In genomic region chr3:61847784-61848462, GRCh38 we compare ENCODE assay signal across 1 cellular context.
TF ChIP-seq lines count a peak whose summit lies in the region.

No MANE protein-coding gene starts in this region.

TF ChIP-seq in HepG2, 621 proteins besides CTCF, POLR2A, EP300 and RAD21 (continued from another document and continues in another):
- TF ChIP-seq, protein P1, sequence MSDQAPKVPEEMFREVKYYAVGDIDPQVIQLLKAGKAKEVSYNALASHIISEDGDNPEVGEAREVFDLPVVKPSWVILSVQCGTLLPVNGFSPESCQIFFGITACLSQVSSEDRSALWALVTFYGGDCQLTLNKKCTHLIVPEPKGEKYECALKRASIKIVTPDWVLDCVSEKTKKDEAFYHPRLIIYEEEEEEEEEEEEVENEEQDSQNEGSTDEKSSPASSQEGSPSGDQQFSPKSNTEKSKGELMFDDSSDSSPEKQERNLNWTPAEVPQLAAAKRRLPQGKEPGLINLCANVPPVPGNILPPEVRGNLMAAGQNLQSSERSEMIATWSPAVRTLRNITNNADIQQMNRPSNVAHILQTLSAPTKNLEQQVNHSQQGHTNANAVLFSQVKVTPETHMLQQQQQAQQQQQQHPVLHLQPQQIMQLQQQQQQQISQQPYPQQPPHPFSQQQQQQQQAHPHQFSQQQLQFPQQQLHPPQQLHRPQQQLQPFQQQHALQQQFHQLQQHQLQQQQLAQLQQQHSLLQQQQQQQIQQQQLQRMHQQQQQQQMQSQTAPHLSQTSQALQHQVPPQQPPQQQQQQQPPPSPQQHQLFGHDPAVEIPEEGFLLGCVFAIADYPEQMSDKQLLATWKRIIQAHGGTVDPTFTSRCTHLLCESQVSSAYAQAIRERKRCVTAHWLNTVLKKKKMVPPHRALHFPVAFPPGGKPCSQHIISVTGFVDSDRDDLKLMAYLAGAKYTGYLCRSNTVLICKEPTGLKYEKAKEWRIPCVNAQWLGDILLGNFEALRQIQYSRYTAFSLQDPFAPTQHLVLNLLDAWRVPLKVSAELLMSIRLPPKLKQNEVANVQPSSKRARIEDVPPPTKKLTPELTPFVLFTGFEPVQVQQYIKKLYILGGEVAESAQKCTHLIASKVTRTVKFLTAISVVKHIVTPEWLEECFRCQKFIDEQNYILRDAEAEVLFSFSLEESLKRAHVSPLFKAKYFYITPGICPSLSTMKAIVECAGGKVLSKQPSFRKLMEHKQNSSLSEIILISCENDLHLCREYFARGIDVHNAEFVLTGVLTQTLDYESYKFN (CRISPR knock-in tag; conservative IDR thresholded peaks at IDR 0.05): peak; percentile 53
- TF ChIP-seq ZFX (CRISPR knock-in tag; IDR thresholded peaks at IDR 0.05; ENCODE audit: low read depth) (no peak), RXRB (CRISPR knock-in tag; IDR thresholded peaks at IDR 0.05; ENCODE audit: borderline replicate concordance) (no peak), ZNF44 (CRISPR knock-in tag; IDR thresholded peaks at IDR 0.05) (no peak), HIC2 (CRISPR knock-in tag; IDR thresholded peaks at IDR 0.05; ENCODE audit: low read depth) (no peak), SP5 (CRISPR knock-in tag; IDR thresholded peaks at IDR 0.05; ENCODE audit: borderline replicate concordance, low read depth) (no peak), ZNF629 (CRISPR knock-in tag; conservative IDR thresholded peaks at IDR 0.05) (peak; percentile 52; the same call in 1 of the 2 replicates), ZNF282 (IDR thresholded peaks at IDR 0.05; ENCODE audit: partially characterized antibody) (no peak), GABPA (IDR thresholded peaks at IDR 0.05; ENCODE audit: low read depth, low read length) (no peak), GABPA (CRISPR knock-in tag; IDR thresholded peaks at IDR 0.05; ENCODE audit: low read depth) (no peak), KAT8 (CRISPR knock-in tag; IDR thresholded peaks at IDR 0.05) (no peak), MAX (IDR thresholded peaks at IDR 0.05) (0 out of 2 replicates have a peak, but pooled peaks have one; percentile 31), ZNF572 (CRISPR knock-in tag; IDR thresholded peaks at IDR 0.05) (no peak), ELF3 (CRISPR knock-in tag; IDR thresholded peaks at IDR 0.05) (no peak), ZNF570 (CRISPR knock-in tag; IDR thresholded peaks at IDR 0.05; ENCODE audit: borderline replicate concordance) (no peak), ZNF850 (CRISPR knock-in tag; conservative IDR thresholded peaks at IDR 0.05) (no peak), JDP2 (CRISPR knock-in tag; IDR thresholded peaks at IDR 0.05; ENCODE audit: borderline replicate concordance) (no peak), PHF8 (CRISPR knock-in tag; IDR thresholded peaks at IDR 0.05) (no peak), GATAD2A (CRISPR knock-in tag; IDR thresholded peaks at IDR 0.05) (peak; percentile 56), ZNF263 (CRISPR knock-in tag; IDR thresholded peaks at IDR 0.05) (no peak), NR2F2 (IDR thresholded peaks at IDR 0.05; ENCODE audit: borderline replicate concordance, low read depth) (no peak), NCOR1 (IDR thresholded peaks at IDR 0.05; ENCODE audit: borderline replicate concordance, low read length) (peak; percentile 56; the same call in 1 of the 2 replicates), ZNF292 (CRISPR knock-in tag; IDR thresholded peaks at IDR 0.05; ENCODE audit: borderline replicate concordance, low read depth) (0 out of 2 replicates have a peak, but pooled peaks have one; percentile 36), SPEN (CRISPR knock-in tag; IDR thresholded peaks at IDR 0.05; ENCODE audit: low read depth) (no peak), ZFP62 (CRISPR knock-in tag; IDR thresholded peaks at IDR 0.05) (no peak), BORCS8-MEF2B (CRISPR knock-in tag; IDR thresholded peaks at IDR 0.05) (no peak), ZNF678 (CRISPR knock-in tag; IDR thresholded peaks at IDR 0.05) (no peak), ZZZ3 (CRISPR knock-in tag; IDR thresholded peaks at IDR 0.05; ENCODE audit: borderline replicate concordance) (no peak), ZNF333 (CRISPR knock-in tag; IDR thresholded peaks at IDR 0.05; ENCODE audit: borderline replicate concordance) (no peak), ATF7-NPFF (CRISPR knock-in tag; IDR thresholded peaks at IDR 0.05; ENCODE audit: low read depth) (no peak), XBP1 (CRISPR knock-in tag; IDR thresholded peaks at IDR 0.05) (no peak), ZNF800 (CRISPR knock-in tag; IDR thresholded peaks at IDR 0.05) (no peak), ZNF33A (CRISPR knock-in tag; IDR thresholded peaks at IDR 0.05; ENCODE audit: borderline replicate concordance) (no peak), U2AF1 (optimal IDR thresholded peaks at IDR 0.05; ENCODE audit: low read depth, low read length) (no peak), LCORL (IDR thresholded peaks at IDR 0.05) (no peak), LCORL (CRISPR knock-in tag; IDR thresholded peaks at IDR 0.05) (0 out of 2 replicates have a peak, but pooled peaks have one; percentile 60), CEBPB (IDR thresholded peaks at IDR 0.05; ENCODE audit: borderline replicate concordance, low read depth, low read length) (no peak), JUNB (CRISPR knock-in tag; IDR thresholded peaks at IDR 0.05; ENCODE audit: borderline replicate concordance) (no peak), RFX3 (CRISPR knock-in tag; IDR thresholded peaks at IDR 0.05) (no peak), ZBTB34 (CRISPR knock-in tag; IDR thresholded peaks at IDR 0.05) (no peak), ZSCAN25 (CRISPR knock-in tag; IDR thresholded peaks at IDR 0.05) (no peak), STAT5B (CRISPR knock-in tag; IDR thresholded peaks at IDR 0.05) (no peak), CEBPG (CRISPR knock-in tag; IDR thresholded peaks at IDR 0.05) (no peak), ZBTB1 (CRISPR knock-in tag; IDR thresholded peaks at IDR 0.05; ENCODE audit: borderline replicate concordance) (no peak)
- TF ChIP-seq, protein P2, sequence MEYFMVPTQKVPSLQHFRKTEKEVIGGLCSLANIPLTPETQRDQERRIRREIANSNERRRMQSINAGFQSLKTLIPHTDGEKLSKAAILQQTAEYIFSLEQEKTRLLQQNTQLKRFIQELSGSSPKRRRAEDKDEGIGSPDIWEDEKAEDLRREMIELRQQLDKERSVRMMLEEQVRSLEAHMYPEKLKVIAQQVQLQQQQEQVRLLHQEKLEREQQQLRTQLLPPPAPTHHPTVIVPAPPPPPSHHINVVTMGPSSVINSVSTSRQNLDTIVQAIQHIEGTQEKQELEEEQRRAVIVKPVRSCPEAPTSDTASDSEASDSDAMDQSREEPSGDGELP (IDR thresholded peaks at IDR 0.05; ENCODE audit: borderline replicate concordance, low read depth): no peak
- TF ChIP-seq, protein P3, sequence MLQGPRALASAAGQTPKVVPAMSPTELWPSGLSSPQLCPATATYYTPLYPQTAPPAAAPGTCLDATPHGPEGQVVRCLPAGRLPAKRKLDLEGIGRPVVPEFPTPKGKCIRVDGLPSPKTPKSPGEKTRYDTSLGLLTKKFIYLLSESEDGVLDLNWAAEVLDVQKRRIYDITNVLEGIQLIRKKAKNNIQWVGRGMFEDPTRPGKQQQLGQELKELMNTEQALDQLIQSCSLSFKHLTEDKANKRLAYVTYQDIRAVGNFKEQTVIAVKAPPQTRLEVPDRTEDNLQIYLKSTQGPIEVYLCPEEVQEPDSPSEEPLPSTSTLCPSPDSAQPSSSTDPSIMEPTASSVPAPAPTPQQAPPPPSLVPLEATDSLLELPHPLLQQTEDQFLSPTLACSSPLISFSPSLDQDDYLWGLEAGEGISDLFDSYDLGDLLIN (CRISPR knock-in tag; IDR thresholded peaks at IDR 0.05; ENCODE audit: borderline replicate concordance): no peak
- TF ChIP-seq, protein P4, sequence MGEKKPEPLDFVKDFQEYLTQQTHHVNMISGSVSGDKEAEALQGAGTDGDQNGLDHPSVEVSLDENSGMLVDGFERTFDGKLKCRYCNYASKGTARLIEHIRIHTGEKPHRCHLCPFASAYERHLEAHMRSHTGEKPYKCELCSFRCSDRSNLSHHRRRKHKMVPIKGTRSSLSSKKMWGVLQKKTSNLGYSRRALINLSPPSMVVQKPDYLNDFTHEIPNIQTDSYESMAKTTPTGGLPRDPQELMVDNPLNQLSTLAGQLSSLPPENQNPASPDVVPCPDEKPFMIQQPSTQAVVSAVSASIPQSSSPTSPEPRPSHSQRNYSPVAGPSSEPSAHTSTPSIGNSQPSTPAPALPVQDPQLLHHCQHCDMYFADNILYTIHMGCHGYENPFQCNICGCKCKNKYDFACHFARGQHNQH (CRISPR knock-in tag; IDR thresholded peaks at IDR 0.05): peak; percentile 31; the same call in 1 of the 2 replicates
- TF ChIP-seq, protein P5, sequence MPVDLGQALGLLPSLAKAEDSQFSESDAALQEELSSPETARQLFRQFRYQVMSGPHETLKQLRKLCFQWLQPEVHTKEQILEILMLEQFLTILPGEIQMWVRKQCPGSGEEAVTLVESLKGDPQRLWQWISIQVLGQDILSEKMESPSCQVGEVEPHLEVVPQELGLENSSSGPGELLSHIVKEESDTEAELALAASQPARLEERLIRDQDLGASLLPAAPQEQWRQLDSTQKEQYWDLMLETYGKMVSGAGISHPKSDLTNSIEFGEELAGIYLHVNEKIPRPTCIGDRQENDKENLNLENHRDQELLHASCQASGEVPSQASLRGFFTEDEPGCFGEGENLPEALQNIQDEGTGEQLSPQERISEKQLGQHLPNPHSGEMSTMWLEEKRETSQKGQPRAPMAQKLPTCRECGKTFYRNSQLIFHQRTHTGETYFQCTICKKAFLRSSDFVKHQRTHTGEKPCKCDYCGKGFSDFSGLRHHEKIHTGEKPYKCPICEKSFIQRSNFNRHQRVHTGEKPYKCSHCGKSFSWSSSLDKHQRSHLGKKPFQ (CRISPR knock-in tag; IDR thresholded peaks at IDR 0.05; ENCODE audit: insufficient replicate concordance): no peak
- TF ChIP-seq, protein P6, sequence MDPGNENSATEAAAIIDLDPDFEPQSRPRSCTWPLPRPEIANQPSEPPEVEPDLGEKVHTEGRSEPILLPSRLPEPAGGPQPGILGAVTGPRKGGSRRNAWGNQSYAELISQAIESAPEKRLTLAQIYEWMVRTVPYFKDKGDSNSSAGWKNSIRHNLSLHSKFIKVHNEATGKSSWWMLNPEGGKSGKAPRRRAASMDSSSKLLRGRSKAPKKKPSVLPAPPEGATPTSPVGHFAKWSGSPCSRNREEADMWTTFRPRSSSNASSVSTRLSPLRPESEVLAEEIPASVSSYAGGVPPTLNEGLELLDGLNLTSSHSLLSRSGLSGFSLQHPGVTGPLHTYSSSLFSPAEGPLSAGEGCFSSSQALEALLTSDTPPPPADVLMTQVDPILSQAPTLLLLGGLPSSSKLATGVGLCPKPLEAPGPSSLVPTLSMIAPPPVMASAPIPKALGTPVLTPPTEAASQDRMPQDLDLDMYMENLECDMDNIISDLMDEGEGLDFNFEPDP (CRISPR knock-in tag; conservative IDR thresholded peaks at IDR 0.05): no peak
